ENCODE assay signal across 26 cellular contexts in the genomic region with DNA sequence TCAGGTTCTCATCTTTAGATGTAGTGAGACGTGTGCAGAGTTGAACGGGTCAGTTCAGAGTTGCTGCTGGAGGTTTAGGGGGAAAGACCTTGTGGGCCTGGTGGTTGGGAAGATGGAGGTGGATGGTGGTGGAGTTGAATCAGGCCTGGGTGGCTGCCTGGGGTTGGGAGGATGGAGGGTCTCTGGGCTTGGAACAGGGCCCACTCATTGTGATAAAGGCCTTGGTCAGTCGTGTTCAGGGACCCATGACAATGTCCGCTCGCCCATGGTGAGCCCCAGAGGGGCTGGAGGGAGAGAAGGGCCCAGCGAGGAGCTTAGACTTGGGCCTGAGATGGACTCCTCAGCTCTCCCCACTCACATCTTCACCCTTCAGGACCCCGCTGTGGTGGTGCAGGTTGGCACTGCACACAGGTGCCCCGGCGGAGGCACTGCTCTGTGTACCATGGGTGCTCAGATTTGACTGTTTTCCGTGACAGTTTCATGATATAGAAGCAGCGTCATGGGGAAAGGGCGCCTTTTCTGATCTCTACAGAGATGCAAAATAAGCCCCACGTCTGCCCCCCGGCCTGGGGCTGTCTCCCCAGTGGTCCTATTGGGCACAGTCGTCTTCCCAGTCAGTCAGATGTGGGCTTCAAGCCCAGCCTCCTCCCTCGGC. TPM values are rescaled to one million over a fixed set of nuclear protein-coding genes. Genes with fewer than 3 reads are reported as not detected.
"Had no signal": no experiment of that assay in that cellular context is flagged by ENCODE, and none has a peak within 500 bp of the region (broad histone marks: within the 10 kb centered on the region; RNA-seq: fewer than 3 reads in every experiment).

No MANE protein-coding gene starts in this region.

- H3K36me3 Mint-ChIP-seq: activated naive CD8-positive, alpha-beta T cell treated with anti-CD3 and anti-CD28 coated beads for 36 hours had no signal

- H3K27me3 ChIP-seq: heart left ventricle, right atrium auricular region, thyroid gland had no signal

- H3K9me3 ChIP-seq: heart left ventricle, mucosa of descending colon, right atrium auricular region, stomach, thyroid gland had no signal

- H3K27ac Mint-ChIP-seq: activated naive CD8-positive, alpha-beta T cell treated with anti-CD3 and anti-CD28 coated beads for 36 hours; activated T-helper 1 cell treated with anti-CD3 and anti-CD28 coated beads, Interleukin-12 subunit alpha, Interleukin-12 subunit beta, Interleukin-2, Interleukin-4 antibody, amounts not matched to agents 30 ng/mL and 10 ng/mL and 1 ng/mL, durations not matched to agents 14 hours and 24 hours and 36 hours; nephron progenitor cell; stimulated activated naive B cell treated with anti-CD40 and anti-IgM and Interleukin-4, amounts not matched to agents 10 μg/mL and 1 μg/mL and 100 μg/mL, for 72 hours had no signal

- DNase-seq: activated CD4-positive, alpha-beta T cell treated with anti-CD3 and anti-CD28 coated beads for 4 hours; activated CD4-positive, alpha-beta T cell treated with anti-CD3 and anti-CD28 coated beads, Interleukin-2, amount 50 U/mL, for 4 hours; activated gamma-delta T cell treated with Interleukin-2 at 50 U/mL for 16 hours; activated naive CD8-positive, alpha-beta T cell treated with anti-CD3 and anti-CD28 coated beads for 36 hours; activated T-cell treated with anti-CD3 and anti-CD28 coated beads for 4 hours; amniotic stem cell; caudate nucleus; foreskin fibroblast; hypothalamus; kidney glomerular epithelial cell; left ventricle myocardium inferior; mesendoderm; mucosa of descending colon; nephron progenitor cell; stimulated activated CD4-positive, alpha-beta T cell treated with anti-CD3 and anti-CD28 coated beads, Interleukin-15, amount 100 ng/mL, for 24 hours; stimulated activated CD4-positive, alpha-beta T cell treated with anti-CD3 and anti-CD28 coated beads, Interleukin-2, amount 100 ng/mL, for 24 hours; stimulated activated naive B cell treated with anti-CD40 and anti-IgM and Interleukin-4, amounts not matched to agents 10 μg/mL and 1 μg/mL and 100 μg/mL, for 72 hours; stomach; thyroid gland had no signal

- H3K4me3 Mint-ChIP-seq: activated naive CD8-positive, alpha-beta T cell treated with anti-CD3 and anti-CD28 coated beads for 36 hours; activated T-helper 1 cell treated with anti-CD3 and anti-CD28 coated beads, Interleukin-12 subunit alpha, Interleukin-12 subunit beta, Interleukin-2, Interleukin-4 antibody, amounts not matched to agents 30 ng/mL and 10 ng/mL and 1 ng/mL, durations not matched to agents 14 hours and 24 hours and 36 hours; nephron progenitor cell; stimulated activated naive B cell treated with anti-CD40 and anti-IgM and Interleukin-4, amounts not matched to agents 10 μg/mL and 1 μg/mL and 100 μg/mL, for 72 hours had no signal

- H3K9ac ChIP-seq: parathyroid adenoma had no signal

- H3K36me3 ChIP-seq: heart left ventricle, left ventricle myocardium inferior, right atrium auricular region, stomach, thyroid gland had no signal

- H3K4me3 ChIP-seq: heart left ventricle, left ventricle myocardium inferior, lung, mucosa of descending colon, right atrium auricular region, SK-N-MC, stomach, thyroid gland had no signal

- H3K9me3 Mint-ChIP-seq: activated naive CD8-positive, alpha-beta T cell treated with anti-CD3 and anti-CD28 coated beads for 36 hours; activated T-helper 1 cell treated with anti-CD3 and anti-CD28 coated beads, Interleukin-12 subunit alpha, Interleukin-12 subunit beta, Interleukin-2, Interleukin-4 antibody, amounts not matched to agents 30 ng/mL and 10 ng/mL and 1 ng/mL, durations not matched to agents 14 hours and 24 hours and 36 hours had no signal

- H3K4me1 ChIP-seq: heart left ventricle, left ventricle myocardium inferior, parathyroid adenoma, right atrium auricular region, stomach, thyroid gland had no signal

- H3K4me1 Mint-ChIP-seq: activated naive CD8-positive, alpha-beta T cell treated with anti-CD3 and anti-CD28 coated beads for 36 hours; stimulated activated naive B cell treated with anti-CD40 and anti-IgM and Interleukin-4, amounts not matched to agents 10 μg/mL and 1 μg/mL and 100 μg/mL, for 72 hours had no signal

- ATAC-seq: esophagus mucosa; heart left ventricle; mucosa of descending colon; stimulated activated naive B cell treated with anti-CD40 and anti-IgM and Interleukin-4, amounts not matched to agents 10 μg/mL and 1 μg/mL and 100 μg/mL, for 72 hours had no signal

- H3K27me3 Mint-ChIP-seq: activated naive CD8-positive, alpha-beta T cell treated with anti-CD3 and anti-CD28 coated beads for 36 hours had no signal

- H3K27ac ChIP-seq: heart left ventricle, left ventricle myocardium inferior, parathyroid adenoma, right atrium auricular region, SK-N-MC, stomach, thyroid gland had no signal

RNA-seq across cellular contexts. Expression of gene DISP3, which starts 39.2 kb away (rescaled TPM):
- total RNA-seq: esophagus mucosa, left ventricle myocardium inferior, thyroid gland had no signal
